ENCODE assay signal across 1 cellular context in genomic region chr11:17021550-17021949, GRCh38.
TF ChIP-seq lines count a peak whose summit lies in the region.

No MANE protein-coding gene starts in this region.

TF ChIP-seq in GM23338, 12 proteins besides CTCF, POLR2A, EP300 and RAD21 (continued from another document):
- TF ChIP-seq ZNF462 (CRISPR knock-in tag; IDR thresholded peaks at IDR 0.05) (no peak), EZH2 (IDR thresholded peaks at IDR 0.05; ENCODE audit: low read depth, unreplicated experiment) (no peak), ZNF114 (CRISPR knock-in tag; IDR thresholded peaks at IDR 0.05) (no peak), ZNF331 (CRISPR knock-in tag; IDR thresholded peaks at IDR 0.05; ENCODE audit: low read depth) (no peak)
